9 cellular contexts compared by ENCODE assay signal in the genomic region with DNA sequence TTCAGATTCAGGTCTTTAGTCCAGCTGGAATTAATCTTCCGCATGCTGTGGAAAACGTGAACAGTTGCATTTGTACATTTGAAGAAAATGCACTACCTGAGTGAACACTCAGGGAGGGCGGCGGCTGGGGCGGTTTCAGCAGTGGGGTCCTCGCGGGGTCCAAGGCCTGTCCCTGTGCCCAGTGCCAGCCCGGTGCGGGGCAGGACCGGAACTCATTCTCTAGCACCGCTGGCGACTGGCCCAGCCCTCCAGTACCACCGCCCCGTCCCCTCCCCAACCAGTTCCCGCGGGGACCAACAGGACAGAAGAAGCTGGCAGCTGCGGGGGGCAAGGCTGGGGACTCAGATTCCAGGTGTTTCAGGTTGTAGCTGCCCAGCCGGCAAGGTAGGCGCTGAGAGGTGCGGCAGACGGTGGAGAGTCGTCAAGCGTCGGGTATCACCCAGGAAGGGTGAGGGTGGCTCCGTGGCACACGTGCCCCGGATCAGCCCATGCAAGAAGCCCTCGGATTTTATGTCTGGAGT.
"Had no signal": no experiment of that assay in that cellular context is flagged by ENCODE, and none has a peak within 500 bp of the region (broad histone marks: within the 10 kb centered on the region; RNA-seq: fewer than 3 reads in every experiment).

No MANE protein-coding gene starts in this region.

- H3K36me3 Mint-ChIP-seq: IgD-negative memory B cell had no signal

- H3K4me1 ChIP-seq: HAP-1 had no signal

- H3K36me3 ChIP-seq: HAP-1 had no signal

- ATAC-seq: HCT116, HepG2 had no signal

- H3K4me3 ChIP-seq: GM23248, HAP-1 had no signal

- H3K9me3 Mint-ChIP-seq: HFFc6 had no signal

- H3K27ac ChIP-seq: GM23248, HL-60 had no signal

- H3K27ac Mint-ChIP-seq: HFFc6, IgD-negative memory B cell had no signal

- H3K4me3 Mint-ChIP-seq: HFFc6, IgD-negative memory B cell had no signal

- DNase-seq: GM23248, GOT3, H7, HFFc6 had no signal
